8 cellular contexts compared by ENCODE assay signal in the genomic region with DNA sequence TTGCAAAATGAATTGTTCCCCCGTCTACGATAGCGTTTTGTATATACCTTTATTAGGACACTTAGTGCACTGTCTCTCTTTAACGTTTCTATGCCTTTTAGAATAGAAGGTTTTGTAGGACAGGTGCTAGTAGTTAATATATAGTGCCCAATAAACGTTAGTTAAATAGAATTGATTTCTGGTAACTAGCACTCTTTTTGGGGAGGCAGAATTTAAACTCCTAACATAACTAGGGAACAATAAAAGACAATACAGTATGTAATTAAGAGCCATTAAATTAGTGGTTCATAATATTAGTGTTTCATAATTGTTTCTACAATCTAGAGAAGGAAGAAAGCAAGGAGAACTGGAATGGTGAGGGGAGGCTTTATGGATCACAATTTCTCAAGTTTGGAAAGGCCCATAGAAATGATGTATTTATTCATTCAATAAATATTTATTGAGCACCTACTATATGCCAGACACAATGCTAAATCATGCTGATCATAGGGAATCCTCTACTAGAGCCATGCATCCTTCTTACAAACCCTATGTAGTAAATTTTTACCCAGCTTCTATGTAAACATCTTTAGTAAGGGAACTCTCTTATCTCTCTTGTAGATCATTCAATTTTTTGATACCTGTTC. TPM values are rescaled to one million over a fixed set of nuclear protein-coding genes. Genes with fewer than 3 reads are reported as not detected.
A peak's percentile ranks its signal among the peaks of the same experiment; 100 is the strongest.
DNase-seq lines count a peak whose midpoint lies in the region; ATAC-seq and TF ChIP-seq lines count a peak whose summit lies in the region.

No MANE protein-coding gene starts in this region.

- peaks cover 40% of the 10 kb centered on the region for H3K4me1 Mint-ChIP-seq in neural progenitor cell

- H3K27me3 ChIP-seq in BLaER1 treated with 17β-estradiol and CSF1 and Interleukin-3, amounts not matched to agents 10 nM and 100 nM: peaks cover 6 to 33% (median 29%) of the 10 kb centered on the region in 11 experiments; a peak in 21 of 22 replicates
- H3K27me3 ChIP-seq in OCI-LY1 (ENCODE audit: insufficient read depth, low read length) (no peaks in the 10 kb centered on the region), endocrine pancreas (ENCODE audit: control insufficient read depth, insufficient read depth, low read length) (no peaks in the 10 kb centered on the region), neural progenitor cell (peaks cover 48% of the 10 kb centered on the region)

- TF ChIP-seq CTCF in OCI-LY1 (IDR thresholded peaks at IDR 0.05; ENCODE audit: low read length) (no peak), neural progenitor cell (IDR thresholded peaks at IDR 0.05) (no peak)

- peak overlapping the region; percentile 72 to 89 (median 81) for H3K9ac ChIP-seq in BLaER1 treated with 17β-estradiol and CSF1 and Interleukin-3, amounts not matched to agents 10 nM and 100 nM
- H3K9ac ChIP-seq in OCI-LY1 (ENCODE audit: low read length) (peak overlapping the region; percentile 74), endocrine pancreas (ENCODE audit: control insufficient read depth, insufficient read depth, low read length) (peak overlapping the region; percentile 78), neural progenitor cell (no peak overlapping the region)

- DNase-seq in neural progenitor cell (ENCODE audit: low spot score) (no peak), NCI-H1417 (lab: John Stamatoyannopoulos, UW) (no peak)

- H3K4me2 ChIP-seq in BLaER1 treated with 17β-estradiol and CSF1 and Interleukin-3, amounts not matched to agents 10 nM and 100 nM: peak overlapping the region; percentile 97 to 100 (median 100)
- peak overlapping the region; percentile 75 for H3K4me2 ChIP-seq in OCI-LY1 (ENCODE audit: low read length)
- peak overlapping the region; percentile 84 for H3K4me2 ChIP-seq in neural progenitor cell

- H3K9me3 Mint-ChIP-seq in neural progenitor cell: peaks cover 10% of the 10 kb centered on the region

- peaks cover 9 to 19% (median 12%) of the 10 kb centered on the region in 11 experiments for H3K9me3 ChIP-seq in BLaER1 treated with 17β-estradiol and CSF1 and Interleukin-3, amounts not matched to agents 10 nM and 100 nM (replicated peaks in 1 of 11)
- H3K9me3 ChIP-seq in OCI-LY1 (ENCODE audit: low read length) (peaks cover 6% of the 10 kb centered on the region; the same call in 1 of the 2 replicates), endocrine pancreas (ENCODE audit: control insufficient read depth, low read length) (no peaks in the 10 kb centered on the region), neural progenitor cell (ENCODE audit: low read depth) (peaks cover 6% of the 10 kb centered on the region)

- H3F3A ChIP-seq in OCI-LY1 (ENCODE audit: insufficient read depth, low read length) (no peaks in the 10 kb centered on the region), neural progenitor cell (ENCODE audit: low read depth) (peaks cover 12% of the 10 kb centered on the region)

- peaks cover 2% of the 10 kb centered on the region for H3K36me3 Mint-ChIP-seq in neural progenitor cell

- H4K20me1 ChIP-seq in BLaER1 treated with 17β-estradiol and CSF1 and Interleukin-3, amounts not matched to agents 10 nM and 100 nM: no peaks in the 10 kb centered on the region
- H4K20me1 ChIP-seq in OCI-LY1 (ENCODE audit: insufficient read depth, low read length): no peaks in the 10 kb centered on the region
- no peaks in the 10 kb centered on the region for H4K20me1 ChIP-seq in neural progenitor cell (ENCODE audit: low read depth)

- H2AFZ ChIP-seq in OCI-LY1 (ENCODE audit: low read length) (no peak overlapping the region), neural progenitor cell (replicated peaks) (peak overlapping the region; percentile 93)

- no peak for ATAC-seq in GM18498 (IDR thresholded peaks at IDR 0.05; ENCODE audit: unreplicated experiment)
- ATAC-seq in HG03354 (IDR thresholded peaks at IDR 0.05; ENCODE audit: poor library complexity, severe bottlenecking, unreplicated experiment): no peak
- no peak for ATAC-seq in GM18858 (IDR thresholded peaks at IDR 0.05; ENCODE audit: unreplicated experiment)

- H3K27ac Mint-ChIP-seq in neural progenitor cell: peak overlapping the region; percentile 36

- peak overlapping the region; percentile 93 for H3K4me3 Mint-ChIP-seq in neural progenitor cell

- H3K79me2 ChIP-seq in OCI-LY1 (ENCODE audit: insufficient read depth, low read length) (no peaks in the 10 kb centered on the region; the same call in 1 of the 2 replicates), neural progenitor cell (ENCODE audit: low read depth) (no peaks in the 10 kb centered on the region)

- peak overlapping the region in 10 of 11 experiments; percentile 57 to 82 (median 69); a peak in 13 of 22 replicates for H3K27ac ChIP-seq in BLaER1 treated with 17β-estradiol and CSF1 and Interleukin-3, amounts not matched to agents 10 nM and 100 nM
- H3K27ac ChIP-seq in OCI-LY1 (ENCODE audit: low read depth, low read length, poor library complexity, severe bottlenecking) (peak overlapping the region; percentile 67), neural progenitor cell (no peak overlapping the region)

- H3K4me3 ChIP-seq in BLaER1 treated with 17β-estradiol and CSF1 and Interleukin-3, amounts not matched to agents 10 nM and 100 nM: peak overlapping the region; percentile 68 to 86 (median 70)
- H3K4me3 ChIP-seq in OCI-LY1 (ENCODE audit: low read depth, low read length, poor library complexity, severe bottlenecking) (peak overlapping the region; percentile 71), endocrine pancreas (ENCODE audit: control insufficient read depth, insufficient read depth, low read length) (peak overlapping the region; percentile 95), neural progenitor cell (peak overlapping the region; percentile 67)

- H3K27me3 Mint-ChIP-seq in neural progenitor cell (ENCODE audit: insufficient read depth, low read depth): peaks cover 11% of the 10 kb centered on the region

- no peaks in the 10 kb centered on the region for H3K9me2 ChIP-seq in OCI-LY1 (ENCODE audit: low read depth, low read length)

- peaks cover 0 to 13% (median 6%) of the 10 kb centered on the region in 11 experiments; a peak in 10 of 22 replicates for H3K36me3 ChIP-seq in BLaER1 treated with 17β-estradiol and CSF1 and Interleukin-3, amounts not matched to agents 10 nM and 100 nM
- H3K36me3 ChIP-seq in OCI-LY1 (ENCODE audit: insufficient read depth, low read length) (peaks cover 7% of the 10 kb centered on the region), endocrine pancreas (ENCODE audit: control insufficient read depth, insufficient read depth, low read length) (no peaks in the 10 kb centered on the region), neural progenitor cell (no peaks in the 10 kb centered on the region)

- H3K4me1 ChIP-seq in BLaER1 treated with 17β-estradiol and CSF1 and Interleukin-3, amounts not matched to agents 10 nM and 100 nM: peaks cover 37 to 47% (median 45%) of the 10 kb centered on the region in 10 experiments
- H3K4me1 ChIP-seq in OCI-LY1 (ENCODE audit: insufficient read depth, low read length, severe bottlenecking) (peaks cover 40% of the 10 kb centered on the region), endocrine pancreas (ENCODE audit: control insufficient read depth, insufficient read depth, low read length) (peaks cover 17% of the 10 kb centered on the region), neural progenitor cell (peaks cover 27% of the 10 kb centered on the region)

RNA-seq across cellular contexts. Expression of gene POLR3GL, which starts 0.7 kb away (rescaled TPM):
- total RNA-seq in neural progenitor cell (ENCODE audit: low replicate concordance): 11.1 and 12.0 TPM in 2 replicates

RNA-seq across cellular contexts. Expression of gene ANKRD34A, which starts 0.9 kb away (rescaled TPM):
- total RNA-seq in neural progenitor cell (ENCODE audit: low replicate concordance): 0.06 and 0.28 TPM in 2 replicates

RNA-seq across cellular contexts. Expression of gene LIX1L, which starts 7.4 kb away (rescaled TPM):
- total RNA-seq in neural progenitor cell (ENCODE audit: low replicate concordance): 12.5 and 13.6 TPM in 2 replicates

RNA-seq across cellular contexts. Expression of gene TXNIP, which starts 31.1 kb away (rescaled TPM):
- 177 and 213 TPM in 2 replicates for total RNA-seq in neural progenitor cell (ENCODE audit: low replicate concordance)

RNA-seq across cellular contexts. Expression of gene RBM8A, which starts 37.9 kb away (rescaled TPM):
- 242 and 320 TPM in 2 replicates for total RNA-seq in neural progenitor cell (ENCODE audit: low replicate concordance)
